22 cellular contexts compared by ENCODE assay signal in genomic region chr2:212027681-212028628, GRCh38.
DNase-seq lines count a peak whose midpoint lies in the region; ATAC-seq and TF ChIP-seq lines count a peak whose summit lies in the region.
"Had no signal": no experiment of that assay in that cellular context is flagged by ENCODE, and none has a peak within 500 bp of the region (broad histone marks: within the 10 kb centered on the region; RNA-seq: fewer than 3 reads in every experiment).

No MANE protein-coding gene starts in this region.

- ATAC-seq in GM18867 (IDR thresholded peaks at IDR 0.05; ENCODE audit: unreplicated experiment) (peak; percentile 35), heart left ventricle (no peak)
- no peak for ATAC-seq in stimulated activated naive CD8-positive, alpha-beta T cell treated with anti-CD3 and anti-CD28 coated beads, Interleukin-15, amount 100 ng/mL, for 72 hours
- ATAC-seq: heart right ventricle, left ventricle myocardium superior had no signal

- H3K9me2 ChIP-seq in OCI-LY1 (ENCODE audit: low read depth, low read length): no peaks in the 10 kb centered on the region

- no peaks in the 10 kb centered on the region for H3F3A ChIP-seq in OCI-LY1 (ENCODE audit: insufficient read depth, low read length)

- H3K4me1 Mint-ChIP-seq in osteocyte (ENCODE audit: unreplicated experiment): peaks cover 55% of the 10 kb centered on the region
- no peaks in the 10 kb centered on the region for H3K4me1 Mint-ChIP-seq in stimulated activated naive CD8-positive, alpha-beta T cell treated with anti-CD3 and anti-CD28 coated beads, Interleukin-15, amount 100 ng/mL, for 72 hours

- H3K27me3 ChIP-seq in OCI-LY1 (ENCODE audit: insufficient read depth, low read length): no peaks in the 10 kb centered on the region
- no peaks in the 10 kb centered on the region for H3K27me3 ChIP-seq in heart left ventricle
- H3K27me3 ChIP-seq in thyroid gland: no peaks in the 10 kb centered on the region
- H3K27me3 ChIP-seq: cardiac muscle cell, esophagus muscularis mucosa, heart right ventricle, MG63 had no signal

- H3K9me3 ChIP-seq in OCI-LY1 (ENCODE audit: low read length) (no peaks in the 10 kb centered on the region), heart left ventricle (no peaks in the 10 kb centered on the region), thyroid gland (no peaks in the 10 kb centered on the region)
- H3K9me3 ChIP-seq: esophagus muscularis mucosa, heart right ventricle, MG63 had no signal

- no peaks in the 10 kb centered on the region for H3K79me2 ChIP-seq in OCI-LY1 (ENCODE audit: insufficient read depth, low read length)

- no peak for TF ChIP-seq POLR2A in heart left ventricle (IDR thresholded peaks at IDR 0.05)
- no peak for TF ChIP-seq POLR2A in thyroid gland (IDR thresholded peaks at IDR 0.05)

- H3K36me3 ChIP-seq in OCI-LY1 (ENCODE audit: insufficient read depth, low read length) (no peaks in the 10 kb centered on the region), heart left ventricle (no peaks in the 10 kb centered on the region), thyroid gland (no peaks in the 10 kb centered on the region)
- H3K36me3 ChIP-seq: cardiac muscle cell, esophagus muscularis mucosa, heart right ventricle, MG63 had no signal

- TF ChIP-seq CTCF in OCI-LY1 (IDR thresholded peaks at IDR 0.05; ENCODE audit: low read length): no peak
- no peak for TF ChIP-seq CTCF in osteocyte (IDR thresholded peaks at IDR 0.05)
- TF ChIP-seq CTCF in heart left ventricle (IDR thresholded peaks at IDR 0.05): no peak
- TF ChIP-seq CTCF in thyroid gland (IDR thresholded peaks at IDR 0.05): no peak

- DNase-seq in fibroblast of gingiva (ENCODE audit: low read depth) (peak; percentile 51), osteocyte (ENCODE audit: extremely low spot score, unreplicated experiment) (no peak), heart left ventricle (no peak), NCI-H2171 treated with DMSO at 0.1 percent for 48 hours (lab: John Stamatoyannopoulos, UW) (no peak), thyroid gland (no peak)
- no peak for DNase-seq in stimulated activated naive CD8-positive, alpha-beta T cell treated with anti-CD3 and anti-CD28 coated beads, Interleukin-15, amount 100 ng/mL, for 72 hours
- DNase-seq: activated CD4-positive, alpha-beta T cell treated with anti-CD3 and anti-CD28 coated beads for 48 hours; AML-193; DND-41; effector CD4-positive, alpha-beta T cell; H9; heart right ventricle; MG63; NCI-H187; NCI-H446; retina had no signal

- 0 out of 2 replicates have a peak overlapping the region, but pooled peaks have one; percentile 43 for H2AFZ ChIP-seq in OCI-LY1 (ENCODE audit: low read length)

- H3K27ac ChIP-seq in OCI-LY1 (ENCODE audit: low read depth, low read length, poor library complexity, severe bottlenecking) (no peak overlapping the region), heart left ventricle (no peak overlapping the region), thyroid gland (no peak overlapping the region)
- H3K27ac ChIP-seq: cardiac muscle cell, esophagus muscularis mucosa, heart right ventricle had no signal

- H3K4me3 ChIP-seq in OCI-LY1 (ENCODE audit: low read depth, low read length, poor library complexity, severe bottlenecking) (no peak overlapping the region), heart left ventricle (no peak overlapping the region), thyroid gland (replicated peaks in 1 of 3) (no peak overlapping the region)
- H3K4me3 ChIP-seq: cardiac muscle cell, esophagus muscularis mucosa, heart right ventricle, MG63 had no signal

- H3K27me3 Mint-ChIP-seq in osteocyte (ENCODE audit: unreplicated experiment): no peaks in the 10 kb centered on the region
- no peaks in the 10 kb centered on the region for H3K27me3 Mint-ChIP-seq in stimulated activated naive CD8-positive, alpha-beta T cell treated with anti-CD3 and anti-CD28 coated beads, Interleukin-15, amount 100 ng/mL, for 72 hours

- intact Hi-C loops in heart left ventricle (cut with DNase I) (no loop called here), thyroid gland (cut with DNase I) (no loop called here)

- 0 out of 2 replicates have a peak overlapping the region, but pooled peaks have one; percentile 24 for H3K4me2 ChIP-seq in OCI-LY1 (ENCODE audit: low read length)

- H3K4me1 ChIP-seq in OCI-LY1 (ENCODE audit: insufficient read depth, low read length, severe bottlenecking) (peaks cover 10% of the 10 kb centered on the region), heart left ventricle (peaks cover 0 to 6% (median 0%) of the 10 kb centered on the region in 12 donors), thyroid gland (no peaks in the 10 kb centered on the region)
- H3K4me1 ChIP-seq: esophagus muscularis mucosa had no signal

- H3K36me3 Mint-ChIP-seq in osteocyte (ENCODE audit: unreplicated experiment): no peaks in the 10 kb centered on the region

- H3K9ac ChIP-seq in OCI-LY1 (ENCODE audit: low read length): no peak overlapping the region

- no peaks in the 10 kb centered on the region for H4K20me1 ChIP-seq in OCI-LY1 (ENCODE audit: insufficient read depth, low read length)

- H3K9me3 Mint-ChIP-seq in osteocyte (ENCODE audit: unreplicated experiment): no peaks in the 10 kb centered on the region
- peaks cover 0 to 6% of the 10 kb centered on the region in 2 donors for H3K9me3 Mint-ChIP-seq in stimulated activated naive CD8-positive, alpha-beta T cell treated with anti-CD3 and anti-CD28 coated beads, Interleukin-15, amount 100 ng/mL, for 72 hours
- H3K9me3 Mint-ChIP-seq: activated T-helper 2 cell treated with anti-CD3 and anti-CD28 coated beads, Interferon-gamma antibody, Interleukin-2, Interleukin-4, amounts not matched to agents 10 μg/mL and 5 μg/mL and 100 μg/mL, durations not matched to agents 14 hours and 24 hours and 36 hours; H9 had no signal

- no peak overlapping the region for H3K4me3 Mint-ChIP-seq in osteocyte (ENCODE audit: unreplicated experiment)
- no peak overlapping the region for H3K4me3 Mint-ChIP-seq in stimulated activated naive CD8-positive, alpha-beta T cell treated with anti-CD3 and anti-CD28 coated beads, Interleukin-15, amount 100 ng/mL, for 72 hours
- H3K4me3 Mint-ChIP-seq: H9 had no signal

- H3K27ac Mint-ChIP-seq in osteocyte (ENCODE audit: unreplicated experiment): peak overlapping the region; percentile 68
- H3K27ac Mint-ChIP-seq in stimulated activated naive CD8-positive, alpha-beta T cell treated with anti-CD3 and anti-CD28 coated beads, Interleukin-15, amount 100 ng/mL, for 72 hours: no peak overlapping the region
- H3K27ac Mint-ChIP-seq: activated T-helper 2 cell treated with anti-CD3 and anti-CD28 coated beads, Interferon-gamma antibody, Interleukin-2, Interleukin-4, amounts not matched to agents 10 μg/mL and 5 μg/mL and 100 μg/mL, durations not matched to agents 14 hours and 24 hours and 36 hours; H9 had no signal

- WGBS in heart left ventricle, 4 donors: 72 to 75% (median 74%) methylated on average over 9 of the region's 9 CpGs
- WGBS in thyroid gland, 2 donors: 79 to 81% methylated on average over 9 of the region's 9 CpGs
